In the genomic region with DNA sequence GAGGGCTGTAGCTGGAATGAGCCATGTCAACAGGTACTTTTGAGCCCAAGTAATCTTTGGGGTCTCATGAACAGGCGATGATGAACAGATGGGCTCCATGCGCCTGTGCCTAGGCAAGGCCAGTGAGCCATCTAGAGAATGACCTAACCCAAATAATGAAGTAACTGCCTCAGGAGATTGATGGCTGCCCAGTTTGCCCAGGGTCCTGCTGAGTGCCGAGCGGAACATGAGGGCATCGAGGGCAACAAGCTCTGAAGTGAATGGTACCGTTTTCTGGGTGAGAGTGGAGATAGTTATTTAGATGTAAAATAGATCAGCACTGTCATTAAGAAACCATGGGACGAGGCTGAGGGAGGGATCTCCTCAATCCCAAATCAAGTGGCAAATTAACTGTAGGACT, we compare ENCODE assay signal across 1 cellular context.
TF ChIP-seq lines count a peak whose summit lies in the region.

No MANE protein-coding gene starts in this region.

TF ChIP-seq in H1, 55 proteins besides CTCF, POLR2A, EP300 and RAD21:
- TF ChIP-seq POLR2AphosphoS5 (IDR thresholded peaks at IDR 0.05; ENCODE audit: low read depth, low read length) (0 out of 2 replicates have a peak, but pooled peaks have one; percentile 29), TEAD4 (IDR thresholded peaks at IDR 0.05; ENCODE audit: low read depth, low read length) (no peak), CTBP2 (IDR thresholded peaks at IDR 0.05; ENCODE audit: borderline replicate concordance, insufficient read depth, insufficient read length, low read length) (no peak), TBP (IDR thresholded peaks at IDR 0.05; ENCODE audit: low read depth, low read length) (no peak), JUN (IDR thresholded peaks at IDR 0.05; ENCODE audit: low read depth, low read length) (no peak)
TF ChIP-seq in H1: peak in this region for 1.
